In the genomic region with DNA sequence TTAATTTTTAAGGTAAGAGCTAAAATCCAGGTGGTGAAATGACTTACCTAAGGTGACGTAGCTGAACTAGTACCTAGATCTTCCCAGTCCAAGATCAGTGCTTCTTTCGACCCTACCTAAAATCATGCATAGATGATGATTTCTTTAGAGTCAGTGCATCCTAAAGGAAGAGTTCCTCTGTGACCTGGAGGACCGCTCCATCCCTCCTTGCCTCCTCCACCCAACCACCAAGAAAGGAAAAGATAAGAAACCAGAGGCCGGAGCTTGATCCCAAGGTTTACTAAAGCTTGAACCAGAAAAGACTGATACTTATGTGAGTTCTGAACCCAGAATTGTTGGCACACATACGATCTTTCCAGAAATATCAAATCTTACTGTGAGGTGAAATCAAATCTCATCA, we compare ENCODE assay signal across 13 cellular contexts.
DNase-seq lines count a peak whose midpoint lies in the region; ATAC-seq and TF ChIP-seq lines count a peak whose summit lies in the region.
"Had no signal": no experiment of that assay in that cellular context is flagged by ENCODE, and none has a peak within 500 bp of the region (broad histone marks: within the 10 kb centered on the region; RNA-seq: fewer than 3 reads in every experiment).

No MANE protein-coding gene starts in this region.

- no peaks in the 10 kb centered on the region for H4K20me1 ChIP-seq in GM23338 (replicated peaks; ENCODE audit: insufficient read depth)

- H3F3A ChIP-seq in GM23338 (replicated peaks; ENCODE audit: low read depth): no peaks in the 10 kb centered on the region

- no peaks in the 10 kb centered on the region for H3K27me3 Mint-ChIP-seq in activated CD4-positive, alpha-beta T cell treated with anti-CD3 and anti-CD28 coated beads, Interleukin-2, amount 10 ng/mL, durations not matched to agents 7 days and 5 days
- no peaks in the 10 kb centered on the region for H3K27me3 Mint-ChIP-seq in GM23338 (ENCODE audit: insufficient read depth, low read depth, poor library complexity)

- no TSS peak for BruUV-seq in Panc1 (replicated peaks; lab: Mats Ljungman, UMichigan)

- H3K4me2 ChIP-seq in GM23338: no peak overlapping the region
- H3K4me2 ChIP-seq: A549 had no signal

- no peak overlapping the region for H3K4me3 Mint-ChIP-seq in activated CD4-positive, alpha-beta T cell treated with anti-CD3 and anti-CD28 coated beads, Interleukin-2, amount 10 ng/mL, durations not matched to agents 7 days and 5 days
- H3K4me3 Mint-ChIP-seq in GM23338: no peak overlapping the region

- peaks cover 26% of the 10 kb centered on the region for H3K4me1 Mint-ChIP-seq in activated CD4-positive, alpha-beta T cell treated with anti-CD3 and anti-CD28 coated beads, Interleukin-2, amount 10 ng/mL, durations not matched to agents 7 days and 5 days
- H3K4me1 Mint-ChIP-seq in GM23338: peaks cover 12% of the 10 kb centered on the region; the same call in 2 of the 3 replicates

- H3K36me3 Mint-ChIP-seq in activated CD4-positive, alpha-beta T cell treated with anti-CD3 and anti-CD28 coated beads, Interleukin-2, amount 10 ng/mL, durations not matched to agents 7 days and 5 days (ENCODE audit: low read depth): peaks cover 7% of the 10 kb centered on the region
- H3K36me3 Mint-ChIP-seq in GM23338 (ENCODE audit: low read depth): no peaks in the 10 kb centered on the region

- peak overlapping the region; percentile 71 for H3K27ac Mint-ChIP-seq in activated CD4-positive, alpha-beta T cell treated with anti-CD3 and anti-CD28 coated beads, Interleukin-2, amount 10 ng/mL, durations not matched to agents 7 days and 5 days
- H3K27ac Mint-ChIP-seq in GM23338: no peak overlapping the region

- H3K4me1 ChIP-seq in GM23338 (ENCODE audit: insufficient read depth) (peaks cover 17% of the 10 kb centered on the region), Panc1 (ENCODE audit: control insufficient read depth, insufficient read depth, low read length) (peaks cover 33% of the 10 kb centered on the region)

- ATAC-seq in GM23338 (no peak), Panc1 (no peak), left colon (no peak)
- ATAC-seq: A549, GM12878 had no signal

- no peaks in the 10 kb centered on the region for H3K79me2 ChIP-seq in GM23338 (replicated peaks; ENCODE audit: insufficient read depth)

- H3K4me3 ChIP-seq in GM23338: no peak overlapping the region
- no peak overlapping the region for H3K4me3 ChIP-seq in Panc1 (ENCODE audit: low read depth in 2 of 2, low read length in 2 of 2)
- H3K4me3 ChIP-seq: A549, GM12878, GM23248 had no signal

- H3K9me3 Mint-ChIP-seq in activated CD4-positive, alpha-beta T cell treated with anti-CD3 and anti-CD28 coated beads, Interleukin-2, amount 10 ng/mL, durations not matched to agents 7 days and 5 days: peaks cover 8% of the 10 kb centered on the region
- H3K9me3 Mint-ChIP-seq in GM23338: no peaks in the 10 kb centered on the region

- CTCF ChIA-PET in activated CD4-positive, alpha-beta T cell treated with anti-CD3 and anti-CD28 coated beads, Interleukin-2, amount 10 ng/mL, durations not matched to agents 7 days and 5 days (lab: Charles Lee): interaction anchor here (1.1 to 3.6 kb wide), 3 partner anchors 11 to 20 kb away, joined by 3 to 16 read pairs (median 4); no protein-coding TSS in a partner anchor
- CTCF ChIA-PET in Panc1 (lab: Charles Lee): no interaction called here

- intact Hi-C loops in Panc1 (cut with micrococcal nuclease; ENCODE audit: unreplicated experiment) (loop anchor here (5.0 kb wide), 1 partner anchor 73 kb away; no protein-coding TSS in a partner anchor), left colon (cut with DNase I, micrococcal nuclease) (no loop called here)

- H3K27me3 ChIP-seq in GM23338 (ENCODE audit: insufficient read depth) (no peaks in the 10 kb centered on the region), Panc1 (ENCODE audit: control insufficient read depth, insufficient read depth, low read length) (no peaks in the 10 kb centered on the region)

- peak overlapping the region; percentile 43; the same call in 1 of the 2 replicates for H2AFZ ChIP-seq in GM23338
- H2AFZ ChIP-seq: GM23248 had no signal

- H3K27ac ChIP-seq in GM23338 (ENCODE audit: low read depth) (no peak overlapping the region), Panc1 (ENCODE audit: low read length) (peak overlapping the region; percentile 94)
- H3K27ac ChIP-seq: A549, GM23248 had no signal

- H3K36me3 ChIP-seq in GM23338 (ENCODE audit: insufficient read depth) (no peaks in the 10 kb centered on the region), Panc1 (ENCODE audit: control insufficient read depth, insufficient read depth, low read length) (no peaks in the 10 kb centered on the region)

- TF ChIP-seq CTCF in GM23338 (conservative IDR thresholded peaks at IDR 0.05; ENCODE audit: low read depth in 2 of 2) (no peak), Panc1 (IDR thresholded peaks at IDR 0.05) (no peak)

- peaks cover 4% of the 10 kb centered on the region; the same call in 1 of the 2 replicates for H3K9me3 ChIP-seq in Panc1 (ENCODE audit: control insufficient read depth, insufficient read depth, low read depth, low read length)
- H3K9me3 ChIP-seq: A549 had no signal

- POLR2A ChIA-PET in activated CD4-positive, alpha-beta T cell treated with anti-CD3 and anti-CD28 coated beads, Interleukin-2, amount 10 ng/mL, durations not matched to agents 7 days and 5 days (lab: Charles Lee): interaction anchor here (0.6 kb wide), 1 partner anchor 496 kb away, joined by 3 read pairs; no protein-coding TSS in a partner anchor
- POLR2A ChIA-PET in Panc1 (lab: Charles Lee): no interaction called here

- in situ Hi-C loops in Panc1 (cut with HindIII; ENCODE audit: low pct_unique_long_range_greater_than_20kb, low sequenced_read_pairs): no loop called here

- no peaks in the 10 kb centered on the region for H3K9me2 ChIP-seq in GM23338 (ENCODE audit: insufficient read depth)

- DNase-seq in activated CD4-positive, alpha-beta T cell treated with anti-CD3 and anti-CD28 coated beads, Interleukin-2, amount 10 ng/mL, durations not matched to agents 7 days and 5 days: no peak
- DNase-seq in activated CD4-positive, alpha-beta T cell treated with anti-CD3 and anti-CD28 coated beads, Interleukin-2, amount 50 U/mL, for 48 hours: no peak
- DNase-seq in GM23338 (ENCODE audit: low spot score) (no peak), Panc1 (ENCODE audit: low read depth, low spot score) (no peak), A172 (ENCODE audit: low spot score) (no peak), left colon (no peak), LoVo (ENCODE audit: low spot score) (no peak)
- DNase-seq: DMS79, GM23248, H7, KBM-7 had no signal

TF ChIP-seq in GM23338, 12 proteins besides CTCF, POLR2A, EP300 and RAD21 (continues in another document):
- no peak for TF ChIP-seq NANOG (IDR thresholded peaks at IDR 0.05; ENCODE audit: borderline replicate concordance)
- no peak for TF ChIP-seq CREB1 (CRISPR knock-in tag; IDR thresholded peaks at IDR 0.05; ENCODE audit: low read depth)
- TF ChIP-seq STAT1 (IDR thresholded peaks at IDR 0.05; ENCODE audit: unreplicated experiment): no peak
- TF ChIP-seq JUNB (IDR thresholded peaks at IDR 0.05; ENCODE audit: unreplicated experiment): no peak
